In the genomic region with DNA sequence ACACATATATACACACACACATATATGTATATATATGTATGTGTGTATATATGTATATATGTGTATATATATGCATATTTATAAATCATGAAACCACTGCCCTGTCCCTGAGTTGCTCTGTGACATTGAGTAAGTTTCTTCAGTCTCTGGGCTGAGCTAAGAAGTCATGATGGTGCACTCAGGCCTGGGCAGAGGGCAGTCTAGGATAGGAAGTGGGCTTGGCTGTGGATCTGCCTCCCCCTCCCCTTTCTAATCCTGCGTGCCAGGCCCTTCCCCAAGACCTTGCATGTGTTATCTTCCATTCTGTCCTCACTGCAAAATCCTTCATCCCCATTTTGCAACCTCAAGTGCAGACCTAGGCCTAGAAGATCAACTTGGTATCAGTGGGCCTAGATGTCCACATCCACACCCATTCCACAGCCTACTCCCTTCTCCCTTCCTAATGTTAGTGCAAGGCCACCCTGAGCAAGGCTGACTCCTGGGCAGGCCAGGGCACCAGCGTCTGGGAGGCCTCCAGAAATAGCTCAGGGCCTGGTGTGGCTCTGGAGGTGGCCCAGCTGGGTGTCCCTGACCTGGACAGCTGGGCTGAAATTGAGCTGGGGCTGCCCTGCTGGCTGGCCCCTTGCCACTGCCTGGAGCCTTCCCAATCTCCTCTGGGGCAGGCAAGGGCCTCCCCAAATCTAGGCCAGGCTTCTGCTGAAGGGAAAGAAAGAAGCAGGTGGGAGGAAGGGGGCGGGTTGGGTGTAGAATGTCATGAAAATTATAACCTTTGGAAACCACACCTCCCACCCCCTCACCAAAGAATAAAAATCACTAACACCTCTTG, we compare ENCODE assay signal across 9 cellular contexts. TPM values are rescaled to one million over a fixed set of nuclear protein-coding genes. Genes with fewer than 3 reads are reported as not detected.
DNase-seq lines count a peak whose midpoint lies in the region; ATAC-seq and TF ChIP-seq lines count a peak whose summit lies in the region.
"Had no signal": no experiment of that assay in that cellular context is flagged by ENCODE, and none has a peak within 500 bp of the region (broad histone marks: within the 10 kb centered on the region; RNA-seq: fewer than 3 reads in every experiment).

No MANE protein-coding gene starts in this region.

- H3K4me3 ChIP-seq in right cardiac atrium (ENCODE audit: low read length) (no peak overlapping the region), suprapubic skin (peak overlapping the region; percentile 65), ascending aorta (no peak overlapping the region)

- H3K4me1 ChIP-seq in right cardiac atrium (ENCODE audit: control insufficient read depth, insufficient read depth, low read length), result peaks cover 6% of the 10 kb centered on the region
- peaks cover 30% of the 10 kb centered on the region for H3K4me1 ChIP-seq in suprapubic skin
- peaks cover 4 to 17% of the 10 kb centered on the region in 2 donors for H3K4me1 ChIP-seq in ascending aorta

- DNase-seq in activated T-cell treated with anti-CD3 and anti-CD28 coated beads for 4 hours (peak; percentile 58), right cardiac atrium (peak; percentile 38 to 87 (median 82)), suprapubic skin (ENCODE audit: low spot score in 2 of 2) (no peak), ascending aorta (ENCODE audit: low spot score in 2 of 2) (no peak), glomerular visceral epithelial cell (ENCODE audit: extremely low spot score) (no peak), Ammon's horn (ENCODE audit: low spot score) (no peak)
- no peak for DNase-seq in activated T-cell treated with anti-CD3 and anti-CD28 coated beads, Interleukin-2, amount 50 U/mL, for 1 hour
- no peak for DNase-seq in activated T-cell treated with anti-CD3 and anti-CD28 coated beads, Interleukin-2, amount 50 U/mL, for 24 hours
- DNase-seq: midbrain had no signal

- no peaks in the 10 kb centered on the region for H3K9me3 Mint-ChIP-seq in activated T-cell treated with anti-CD3 and anti-CD28 coated beads, Interleukin-2, amount 50 U/mL, for 24 hours

- 50% methylated on average over 3 of the region's 3 CpGs for WGBS in right cardiac atrium
- WGBS in suprapubic skin, result 52% methylated on average over 3 of the region's 3 CpGs

- intact Hi-C loops in right cardiac atrium (cut with DNase I), result no loop called here
- intact Hi-C loops in ascending aorta (cut with DNase I), result loop anchor here (10.0 kb wide), 2 partner anchors 979 to 1269 kb away; a partner anchor contains a TSS

- no peaks in the 10 kb centered on the region for H3K9me3 ChIP-seq in right cardiac atrium (ENCODE audit: control insufficient read depth, low read length)
- no peaks in the 10 kb centered on the region for H3K9me3 ChIP-seq in suprapubic skin
- H3K9me3 ChIP-seq in ascending aorta, result no peaks in the 10 kb centered on the region

- no peak for TF ChIP-seq EP300 in suprapubic skin (IDR thresholded peaks at IDR 0.05)

- H3K27ac ChIP-seq in right cardiac atrium (ENCODE audit: low read length), result peak overlapping the region; percentile 32
- H3K27ac ChIP-seq in suprapubic skin, result no peak overlapping the region
- peak overlapping the region in 1 of 2 donors; percentile 0 for H3K27ac ChIP-seq in ascending aorta

- peaks cover 6% of the 10 kb centered on the region for H3K36me3 Mint-ChIP-seq in activated T-cell treated with anti-CD3 and anti-CD28 coated beads, Interleukin-2, amount 50 U/mL, for 24 hours (ENCODE audit: low read depth)

- no peaks in the 10 kb centered on the region for H3K27me3 ChIP-seq in right cardiac atrium (ENCODE audit: control insufficient read depth, insufficient read depth)
- H3K27me3 ChIP-seq in suprapubic skin, result no peaks in the 10 kb centered on the region
- no peaks in the 10 kb centered on the region for H3K27me3 ChIP-seq in ascending aorta

- H3K4me1 Mint-ChIP-seq in activated T-cell treated with anti-CD3 and anti-CD28 coated beads, Interleukin-2, amount 50 U/mL, for 24 hours (ENCODE audit: low read depth), result peaks cover 45% of the 10 kb centered on the region

- H3K27me3 Mint-ChIP-seq in activated T-cell treated with anti-CD3 and anti-CD28 coated beads, Interleukin-2, amount 50 U/mL, for 24 hours, result no peaks in the 10 kb centered on the region

- peak overlapping the region; percentile 87 for H3K27ac Mint-ChIP-seq in activated T-cell treated with anti-CD3 and anti-CD28 coated beads, Interleukin-2, amount 50 U/mL, for 24 hours

- no peaks in the 10 kb centered on the region for H3K36me3 ChIP-seq in suprapubic skin
- H3K36me3 ChIP-seq in ascending aorta, result no peaks in the 10 kb centered on the region

- TF ChIP-seq POLR2A in suprapubic skin (IDR thresholded peaks at IDR 0.05), result no peak

- peak overlapping the region; percentile 89 for H3K4me3 Mint-ChIP-seq in activated T-cell treated with anti-CD3 and anti-CD28 coated beads, Interleukin-2, amount 50 U/mL, for 24 hours

- TF ChIP-seq CTCF in suprapubic skin (IDR thresholded peaks at IDR 0.05) (no peak), ascending aorta (IDR thresholded peaks at IDR 0.05) (no peak)

- peak; percentile 20 to 56 for ATAC-seq in right cardiac atrium

RNA-seq across cellular contexts. Expression of a gene that starts 1.9 kb away (rescaled TPM):
- 1 to 10 TPM; 2.6 to 4.3 (median 3.6) TPM for total RNA-seq in right cardiac atrium
- 3.2 TPM for polyA plus RNA-seq in right cardiac atrium
- 10 to 100 TPM; 16.9 to 57.0 (median 37.7) TPM for total RNA-seq in suprapubic skin
- total RNA-seq in ascending aorta, result 9.7 TPM

Comparison
In these comparisons a context has a peak if more than half of its experiments do, and no peak if none do; other contexts are left out.
1. DNase-seq: peak in activated T-cell treated with anti-CD3 and anti-CD28 coated beads for 4 hours (single experiment) and right cardiac atrium (3 of 3); none in activated T-cell treated with anti-CD3 and anti-CD28 coated beads, Interleukin-2, amount 50 U/mL, for 1 hour (single experiment), activated T-cell treated with anti-CD3 and anti-CD28 coated beads, Interleukin-2, amount 50 U/mL, for 24 hours (single experiment), suprapubic skin (0 of 2), ascending aorta (0 of 2), glomerular visceral epithelial cell (single experiment) and Ammon's horn (single experiment).